In the genomic region with DNA sequence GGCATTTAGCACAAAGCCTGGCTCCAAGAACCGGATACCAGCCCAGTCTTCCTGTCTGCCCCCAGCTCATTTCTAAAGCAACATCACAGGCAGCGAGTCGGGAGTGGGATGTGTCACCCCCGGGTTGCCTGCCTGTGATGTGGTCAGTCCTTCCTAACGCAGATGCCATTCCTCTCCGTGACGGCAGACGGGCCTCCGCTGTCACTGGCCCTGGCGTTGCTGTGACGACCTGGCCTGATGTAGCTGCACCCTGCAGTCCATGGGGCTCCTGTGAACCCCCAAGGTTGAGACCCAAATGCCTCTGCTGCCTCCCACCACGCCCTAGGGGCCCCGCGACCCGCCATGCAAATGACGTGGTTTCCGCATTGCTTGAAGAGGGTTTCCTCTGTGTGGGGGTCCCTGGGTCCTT, we compare ENCODE assay signal across 8 cellular contexts. TPM values are rescaled to one million over a fixed set of nuclear protein-coding genes. Genes with fewer than 3 reads are reported as not detected.
A peak's percentile ranks its signal among the peaks of the same experiment; 100 is the strongest.
DNase-seq lines count a peak whose midpoint lies in the region; ATAC-seq and TF ChIP-seq lines count a peak whose summit lies in the region.

No MANE protein-coding gene starts in this region.

- no peak overlapping the region for H3K9ac ChIP-seq in SU-DHL-6 (ENCODE audit: low read length)

- no peak overlapping the region for H2AFZ ChIP-seq in ACC112 (ENCODE audit: low read length, unreplicated experiment)
- no peak overlapping the region for H2AFZ ChIP-seq in SU-DHL-6 (ENCODE audit: low read depth, low read length, severe bottlenecking)

- peak overlapping the region in 5 of 6 donors; percentile 33 to 82 (median 61) for H3K27ac Mint-ChIP-seq in naive B cell

- H3K4me3 Mint-ChIP-seq in naive B cell: peak overlapping the region in 7 of 8 donors; percentile 37 to 79 (median 59)

- WGBS in suprapubic skin: 58% methylated on average over 13 of the region's 17 CpGs

- no peaks in the 10 kb centered on the region for H3K36me3 ChIP-seq in ACC112 (ENCODE audit: insufficient read depth, low read length)
- no peaks in the 10 kb centered on the region for H3K36me3 ChIP-seq in SU-DHL-6 (ENCODE audit: low read length)
- no peaks in the 10 kb centered on the region for H3K36me3 ChIP-seq in suprapubic skin

- H3K4me1 ChIP-seq in ACC112 (ENCODE audit: control insufficient read depth, insufficient read depth, low read length, unreplicated experiment) (peaks cover 41% of the 10 kb centered on the region), suprapubic skin (peaks cover 82% of the 10 kb centered on the region)

- no peak for TF ChIP-seq EP300 in suprapubic skin (IDR thresholded peaks at IDR 0.05)

- peak overlapping the region; percentile 19 for H3K4me2 ChIP-seq in SU-DHL-6 (ENCODE audit: low read depth, low read length, poor library complexity, severe bottlenecking)

- TF ChIP-seq POLR2A in suprapubic skin (IDR thresholded peaks at IDR 0.05): no peak

- H3K9me3 ChIP-seq in SU-DHL-6 (ENCODE audit: insufficient read depth, low read length) (no peaks in the 10 kb centered on the region), suprapubic skin (no peaks in the 10 kb centered on the region)

- no peaks in the 10 kb centered on the region for H3K36me3 Mint-ChIP-seq in naive B cell

- DNase-seq in activated naive CD8-positive, alpha-beta T cell treated with anti-CD3 and anti-CD28 coated beads, Interleukin-2, amount 50 U/mL, for 16 hours (ENCODE audit: low read depth, low spot score): peak; percentile 67
- peak; percentile 26 for DNase-seq in naive B cell
- DNase-seq in suprapubic skin (ENCODE audit: low spot score in 2 of 2): no peak
- DNase-seq in GM13976 (ENCODE audit: low spot score): no peak

- TF ChIP-seq CTCF in SU-DHL-6 (IDR thresholded peaks at IDR 0.05; ENCODE audit: insufficient read depth, low read length, poor library complexity, severe bottlenecking) (no peak), suprapubic skin (IDR thresholded peaks at IDR 0.05) (no peak), GM13976 (IDR thresholded peaks at IDR 0.05; ENCODE audit: borderline replicate concordance, control extremely low read depth, extremely low read depth, insufficient read depth, missing control alignments) (no peak)

- H4K20me1 ChIP-seq in SU-DHL-6 (ENCODE audit: low read depth, low read length): no peaks in the 10 kb centered on the region

- in situ Hi-C loops in GM13976 (cut with MboI; ENCODE audit: low sequenced_read_pairs, unreplicated experiment): no loop called here

- H3K4me1 Mint-ChIP-seq in naive B cell: peaks cover 64 to 83% (median 82%) of the 10 kb centered on the region in 3 donors

- H3K79me2 ChIP-seq in ACC112 (ENCODE audit: control insufficient read depth, insufficient read depth, low read length, unreplicated experiment): peaks cover 31% of the 10 kb centered on the region
- H3K79me2 ChIP-seq in SU-DHL-6 (ENCODE audit: insufficient read depth, low read length): no peaks in the 10 kb centered on the region

- H3K9me3 Mint-ChIP-seq in naive B cell: no peaks in the 10 kb centered on the region

- H3K27me3 ChIP-seq in ACC112 (ENCODE audit: insufficient read depth, low read length) (no peaks in the 10 kb centered on the region), SU-DHL-6 (ENCODE audit: low read length) (no peaks in the 10 kb centered on the region), suprapubic skin (peaks cover 11% of the 10 kb centered on the region)

- peak; percentile 24 to 53 for ATAC-seq in naive B cell (ENCODE audit: low read depth in 2 of 2)
- no peak for ATAC-seq in GM19023 (IDR thresholded peaks at IDR 0.05; ENCODE audit: unreplicated experiment)
- no peak for ATAC-seq in HG03469 (IDR thresholded peaks at IDR 0.05; ENCODE audit: unreplicated experiment)

- peaks cover 0 to 10% (median 0%) of the 10 kb centered on the region in 3 donors for H3K27me3 Mint-ChIP-seq in naive B cell

- no peaks in the 10 kb centered on the region for H3K9me2 ChIP-seq in SU-DHL-6 (replicated peaks; ENCODE audit: insufficient read depth, low read length)

- H3K4me3 ChIP-seq in ACC112 (ENCODE audit: low read depth, low read length): no peak overlapping the region
- H3K4me3 ChIP-seq in SU-DHL-6 (ENCODE audit: insufficient read depth, low read length, poor library complexity, severe bottlenecking): no peak overlapping the region
- H3K4me3 ChIP-seq in suprapubic skin: no peak overlapping the region

- no peaks in the 10 kb centered on the region for H3F3A ChIP-seq in SU-DHL-6 (ENCODE audit: insufficient read depth)

- H3K27ac ChIP-seq in ACC112 (ENCODE audit: low read depth, low read length) (peak overlapping the region; percentile 62; the same call in 1 of the 2 replicates), SU-DHL-6 (ENCODE audit: low read depth, low read length) (no peak overlapping the region), suprapubic skin (peak overlapping the region; percentile 74)

RNA-seq across cellular contexts. Expression of gene TNFRSF1B, which starts 12.3 kb away (rescaled TPM):
- 10 to 100 TPM; 29.0 to 54.0 (median 42.7) TPM for polyA plus RNA-seq in naive B cell (ENCODE audit: low read depth in 6 of 6)
- 10 to 100 TPM in 2 of 4 donors, 1 to 10 TPM in 2; 6.3 to 35.2 (median 11.9) TPM for total RNA-seq in suprapubic skin

RNA-seq across cellular contexts. Expression of gene VPS13D, which starts 50.7 kb away (rescaled TPM):
- 10 to 100 TPM in 4 of 6 donors, 1 to 10 TPM in 2; 7.6 to 14.6 (median 11.8) TPM for polyA plus RNA-seq in naive B cell (ENCODE audit: low read depth in 6 of 6)
- 100 to 1,000 TPM in 3 of 4 donors, 10 to 100 TPM in 1; 94.4 to 472 (median 163) TPM for total RNA-seq in suprapubic skin

Comparison
In these comparisons a context has a peak if more than half of its experiments do, and no peak if none do; other contexts are left out.
1. DNase-seq: peak in activated naive CD8-positive, alpha-beta T cell treated with anti-CD3 and anti-CD28 coated beads, Interleukin-2, amount 50 U/mL, for 16 hours (single experiment) and naive B cell (single experiment); none in suprapubic skin (0 of 2) and GM13976 (single experiment).
2. ATAC-seq: peak in naive B cell (2 of 2); none in GM19023 (single experiment) and HG03469 (single experiment).